1 cellular context compared by ENCODE assay signal in genomic region chr1:229342305-229342901, GRCh38.
TF ChIP-seq lines count a peak whose summit lies in the region.

No MANE protein-coding gene starts in this region.

TF ChIP-seq in HepG2, 621 proteins besides CTCF, POLR2A, EP300 and RAD21 (continued from another document and continues in another):
- TF ChIP-seq ZNF609 (CRISPR knock-in tag; IDR thresholded peaks at IDR 0.05; ENCODE audit: borderline replicate concordance) (peak; percentile 28; the same call in 1 of the 2 replicates), RBM39 (IDR thresholded peaks at IDR 0.05; ENCODE audit: low read depth, low read length, poor library complexity, severe bottlenecking) (peak; percentile 14), ZNF331 (CRISPR knock-in tag; IDR thresholded peaks at IDR 0.05) (no peak; the same call in 1 of the 2 replicates), ZNF782 (CRISPR knock-in tag; IDR thresholded peaks at IDR 0.05; ENCODE audit: borderline replicate concordance) (peak; percentile 70; the same call in 1 of the 2 replicates), NR2C2 (CRISPR knock-in tag; IDR thresholded peaks at IDR 0.05; ENCODE audit: borderline replicate concordance) (no peak; the same call in 1 of the 2 replicates), YY1 (IDR thresholded peaks at IDR 0.05; ENCODE audit: insufficient read depth, insufficient replicate concordance, low read depth, low read length) (no peak), MAZ (IDR thresholded peaks at IDR 0.05; ENCODE audit: borderline replicate concordance, low read depth, low read length) (0 out of 2 replicates have a peak, but pooled peaks have one; percentile 12), MAZ (CRISPR knock-in tag; IDR thresholded peaks at IDR 0.05; ENCODE audit: low read depth) (peak; percentile 78), SP5 (CRISPR knock-in tag; IDR thresholded peaks at IDR 0.05; ENCODE audit: borderline replicate concordance, low read depth) (peak; percentile 69), ZNF232 (CRISPR knock-in tag; IDR thresholded peaks at IDR 0.05; ENCODE audit: borderline replicate concordance) (peak; percentile 58; the same call in 1 of the 2 replicates), SIN3A (IDR thresholded peaks at IDR 0.05; ENCODE audit: borderline replicate concordance, low read depth, low read length) (peak; percentile 68; the same call in 1 of the 2 replicates), CENPX (CRISPR knock-in tag; IDR thresholded peaks at IDR 0.05) (no peak), REL (CRISPR knock-in tag; conservative IDR thresholded peaks at IDR 0.05) (no peak), RFXANK (CRISPR knock-in tag; IDR thresholded peaks at IDR 0.05) (no peak), ZNF234 (CRISPR knock-in tag; conservative IDR thresholded peaks at IDR 0.05) (no peak), CHCHD3 (CRISPR knock-in tag; IDR thresholded peaks at IDR 0.05) (no peak; the same call in 1 of the 2 replicates), IKZF5 (CRISPR knock-in tag; IDR thresholded peaks at IDR 0.05) (peak; percentile 13; the same call in 1 of the 2 replicates), ZNF672 (CRISPR knock-in tag; IDR thresholded peaks at IDR 0.05) (0 out of 2 replicates have a peak, but pooled peaks have one; percentile 37), CHD4 (IDR thresholded peaks at IDR 0.05; ENCODE audit: borderline replicate concordance, low read length) (no peak), ZNF572 (CRISPR knock-in tag; IDR thresholded peaks at IDR 0.05) (0 out of 2 replicates have a peak, but pooled peaks have one; percentile 32), ISL2 (CRISPR knock-in tag; IDR thresholded peaks at IDR 0.05) (peak; percentile 29; the same call in 1 of the 2 replicates), SP2 (CRISPR knock-in tag; IDR thresholded peaks at IDR 0.05) (0 out of 2 replicates have a peak, but pooled peaks have one; percentile 32), ZNF800 (CRISPR knock-in tag; IDR thresholded peaks at IDR 0.05) (peak; percentile 86), ZNF639 (CRISPR knock-in tag; conservative IDR thresholded peaks at IDR 0.05) (peak; percentile 73), RBFOX2 (IDR thresholded peaks at IDR 0.05; ENCODE audit: low read depth, low read length) (peak; percentile 64), THAP7 (CRISPR knock-in tag; IDR thresholded peaks at IDR 0.05) (no peak), TBX2 (CRISPR knock-in tag; IDR thresholded peaks at IDR 0.05; ENCODE audit: borderline replicate concordance) (peak; percentile 36; the same call in 1 of the 2 replicates), ZNF512 (CRISPR knock-in tag; IDR thresholded peaks at IDR 0.05) (no peak), YEATS4 (CRISPR knock-in tag; IDR thresholded peaks at IDR 0.05; ENCODE audit: borderline replicate concordance) (0 out of 2 replicates have a peak, but pooled peaks have one; percentile 36), TFDP2 (CRISPR knock-in tag; IDR thresholded peaks at IDR 0.05) (0 out of 2 replicates have a peak, but pooled peaks have one; percentile 13), ZNF777 (CRISPR knock-in tag; IDR thresholded peaks at IDR 0.05) (peak; percentile 85), HOXA5 (CRISPR knock-in tag; IDR thresholded peaks at IDR 0.05) (0 out of 2 replicates have a peak, but pooled peaks have one; percentile 40), DRAP1 (CRISPR knock-in tag; IDR thresholded peaks at IDR 0.05) (peak; percentile 80), U2AF1 (optimal IDR thresholded peaks at IDR 0.05; ENCODE audit: low read depth, low read length) (no peak), DZIP1 (CRISPR knock-in tag; IDR thresholded peaks at IDR 0.05) (no peak), ATF4 (CRISPR knock-in tag; IDR thresholded peaks at IDR 0.05) (peak in 1 of 2 experiments; percentile 39; a peak in 1 of 4 replicates), PHF5A (CRISPR knock-in tag; IDR thresholded peaks at IDR 0.05; ENCODE audit: low read depth, unreplicated experiment) (peak; percentile 39), JDP2 (CRISPR knock-in tag; IDR thresholded peaks at IDR 0.05; ENCODE audit: borderline replicate concordance) (no peak), THAP11 (CRISPR knock-in tag; IDR thresholded peaks at IDR 0.05) (no peak), KMT2B (CRISPR knock-in tag; IDR thresholded peaks at IDR 0.05) (0 out of 2 replicates have a peak, but pooled peaks have one; percentile 64), ZSCAN21 (CRISPR knock-in tag; IDR thresholded peaks at IDR 0.05; ENCODE audit: borderline replicate concordance) (peak; percentile 33; the same call in 1 of the 2 replicates), ZNF678 (CRISPR knock-in tag; IDR thresholded peaks at IDR 0.05) (0 out of 2 replicates have a peak, but pooled peaks have one; percentile 47), GFI1 (CRISPR knock-in tag; IDR thresholded peaks at IDR 0.05; ENCODE audit: borderline replicate concordance) (peak; percentile 44; the same call in 1 of the 2 replicates), MED8 (CRISPR knock-in tag; IDR thresholded peaks at IDR 0.05; ENCODE audit: insufficient replicate concordance) (no peak), PAF1 (CRISPR knock-in tag; IDR thresholded peaks at IDR 0.05) (no peak), GABPB1 (CRISPR knock-in tag; IDR thresholded peaks at IDR 0.05) (peak; percentile 74), ZNF543 (CRISPR knock-in tag; IDR thresholded peaks at IDR 0.05) (peak; percentile 48; the same call in 1 of the 2 replicates), NPAS2 (CRISPR knock-in tag; IDR thresholded peaks at IDR 0.05; ENCODE audit: borderline replicate concordance) (no peak), SALL1 (CRISPR knock-in tag; IDR thresholded peaks at IDR 0.05) (peak; percentile 39; the same call in 1 of the 2 replicates)
